In genomic region chr16:21159281-21159951, GRCh38 we compare ENCODE assay signal across 8 cellular contexts. TPM values are rescaled to one million over a fixed set of nuclear protein-coding genes. Genes with fewer than 3 reads are reported as not detected.
A peak's percentile ranks its signal among the peaks of the same experiment; 100 is the strongest.
DNase-seq lines count a peak whose midpoint lies in the region; ATAC-seq and TF ChIP-seq lines count a peak whose summit lies in the region.

No MANE protein-coding gene starts in this region.

- no peaks in the 10 kb centered on the region for H3K9me2 ChIP-seq in GM23248 (ENCODE audit: insufficient read depth)
- H3K9me2 ChIP-seq in SU-DHL-6 (replicated peaks; ENCODE audit: insufficient read depth, low read length): no peaks in the 10 kb centered on the region

- no peak for TF ChIP-seq EP300 in suprapubic skin (IDR thresholded peaks at IDR 0.05)

- H2AFZ ChIP-seq in GM23248: peak overlapping the region; percentile 97
- peak overlapping the region; percentile 88 for H2AFZ ChIP-seq in SU-DHL-6 (ENCODE audit: low read depth, low read length, severe bottlenecking)

- no peaks in the 10 kb centered on the region for H3K9me3 ChIP-seq in GM23248 (ENCODE audit: low read depth)
- no peaks in the 10 kb centered on the region for H3K9me3 ChIP-seq in SU-DHL-6 (ENCODE audit: insufficient read depth, low read length)
- no peaks in the 10 kb centered on the region for H3K9me3 ChIP-seq in lower lobe of right lung
- no peaks in the 10 kb centered on the region for H3K9me3 ChIP-seq in suprapubic skin

- peaks cover 19% of the 10 kb centered on the region for H3K4me1 Mint-ChIP-seq in dendritic cell treated with granulocyte-macrophage colony-stimulating factor and Interleukin-4, amounts not matched to agents 40 ng/mL and 50 ng/mL, for 4 days (ENCODE audit: low read depth)

- DNase-seq in GM23248 (peak; percentile 55), lower lobe of right lung (peak; percentile 81), suprapubic skin (ENCODE audit: low spot score in 2 of 2) (peak; percentile 79 to 83), NCI-H187 (lab: John Stamatoyannopoulos, UW) (no peak), NCI-H524 (lab: John Stamatoyannopoulos, UW) (no peak)

- TF ChIP-seq POLR2A in suprapubic skin (IDR thresholded peaks at IDR 0.05): no peak

- TF ChIP-seq CTCF in SU-DHL-6 (IDR thresholded peaks at IDR 0.05; ENCODE audit: insufficient read depth, low read length, poor library complexity, severe bottlenecking) (no peak), lower lobe of right lung (IDR thresholded peaks at IDR 0.05) (no peak), suprapubic skin (IDR thresholded peaks at IDR 0.05) (no peak)

- ATAC-seq in lower lobe of right lung (peak; percentile 83 to 89), GM21619 (IDR thresholded peaks at IDR 0.05; ENCODE audit: unreplicated experiment) (no peak)

- H3K79me2 ChIP-seq in GM23248 (ENCODE audit: insufficient read depth) (no peaks in the 10 kb centered on the region), SU-DHL-6 (ENCODE audit: insufficient read depth, low read length) (peaks cover 11% of the 10 kb centered on the region; the same call in 1 of the 2 replicates)

- H3K4me2 ChIP-seq in GM23248 (ENCODE audit: unreplicated experiment) (peak overlapping the region; percentile 95), SU-DHL-6 (ENCODE audit: low read depth, low read length, poor library complexity, severe bottlenecking) (peak overlapping the region; percentile 90)

- no peaks in the 10 kb centered on the region for H3K27me3 ChIP-seq in GM23248 (replicated peaks; ENCODE audit: insufficient read depth)
- H3K27me3 ChIP-seq in SU-DHL-6 (ENCODE audit: low read length): no peaks in the 10 kb centered on the region
- no peaks in the 10 kb centered on the region for H3K27me3 ChIP-seq in lower lobe of right lung (ENCODE audit: low read depth)
- no peaks in the 10 kb centered on the region for H3K27me3 ChIP-seq in suprapubic skin

- peak overlapping the region; percentile 91 for H3K4me3 Mint-ChIP-seq in dendritic cell treated with granulocyte-macrophage colony-stimulating factor and Interleukin-4, amounts not matched to agents 40 ng/mL and 50 ng/mL, for 4 days

- H3K27me3 Mint-ChIP-seq in dendritic cell treated with granulocyte-macrophage colony-stimulating factor and Interleukin-4, amounts not matched to agents 40 ng/mL and 50 ng/mL, for 4 days: peaks cover 2% of the 10 kb centered on the region

- 4% methylated on average over 26 to 27 of the region's 27 CpGs for WGBS in GM23248 (ENCODE audit: low coverage in 1 of 2, low lambda C conversion rate in 2 of 2, missing lambda C conversion rate in 2 of 2), 2 experiments
- WGBS in suprapubic skin: 4% methylated on average over 16 of the region's 27 CpGs

- H3K36me3 Mint-ChIP-seq in dendritic cell treated with granulocyte-macrophage colony-stimulating factor and Interleukin-4, amounts not matched to agents 40 ng/mL and 50 ng/mL, for 4 days (ENCODE audit: low read depth): peaks cover 45% of the 10 kb centered on the region

- intact Hi-C loops in dendritic cell treated with granulocyte-macrophage colony-stimulating factor and Interleukin-4, amounts not matched to agents 40 ng/mL and 50 ng/mL, for 4 days (cut with micrococcal nuclease): loop anchor here (2.0 kb wide), 1 partner anchor 141 kb away; no protein-coding TSS in a partner anchor
- intact Hi-C loops in lower lobe of right lung (cut with DNase I): no loop called here

- H3F3A ChIP-seq in GM23248 (ENCODE audit: insufficient read depth): peaks cover 24% of the 10 kb centered on the region
- no peaks in the 10 kb centered on the region; the same call in 1 of the 2 replicates for H3F3A ChIP-seq in SU-DHL-6 (ENCODE audit: insufficient read depth)

- H4K20me1 ChIP-seq in GM23248 (ENCODE audit: insufficient read depth) (no peaks in the 10 kb centered on the region), SU-DHL-6 (ENCODE audit: low read depth, low read length) (no peaks in the 10 kb centered on the region)

- no peaks in the 10 kb centered on the region for H3K36me3 ChIP-seq in GM23248 (ENCODE audit: low read depth)
- H3K36me3 ChIP-seq in SU-DHL-6 (ENCODE audit: low read length): 0 out of 2 replicates have a peak, but pooled peaks cover 3% of the 10 kb centered on the region
- peaks cover 27% of the 10 kb centered on the region for H3K36me3 ChIP-seq in lower lobe of right lung
- H3K36me3 ChIP-seq in suprapubic skin: peaks cover 14% of the 10 kb centered on the region

- in situ Hi-C loops in GM23248 (cut with MboI): no loop called here

- H3K9ac ChIP-seq in GM23248 (peak overlapping the region; percentile 82), SU-DHL-6 (ENCODE audit: low read length) (peak overlapping the region; percentile 68)

- no peaks in the 10 kb centered on the region for H3K9me3 Mint-ChIP-seq in dendritic cell treated with granulocyte-macrophage colony-stimulating factor and Interleukin-4, amounts not matched to agents 40 ng/mL and 50 ng/mL, for 4 days

- H3K4me3 ChIP-seq in GM23248 (peak overlapping the region; percentile 94), SU-DHL-6 (ENCODE audit: insufficient read depth, low read length, poor library complexity, severe bottlenecking) (peak overlapping the region; percentile 81), lower lobe of right lung (peak overlapping the region; percentile 86), suprapubic skin (peak overlapping the region; percentile 86)

- peaks cover 31% of the 10 kb centered on the region for H3K4me1 ChIP-seq in GM23248 (ENCODE audit: insufficient read depth)
- H3K4me1 ChIP-seq in lower lobe of right lung: peaks cover 50% of the 10 kb centered on the region
- H3K4me1 ChIP-seq in suprapubic skin: peaks cover 57% of the 10 kb centered on the region

- peak overlapping the region; percentile 80 for H3K27ac Mint-ChIP-seq in dendritic cell treated with granulocyte-macrophage colony-stimulating factor and Interleukin-4, amounts not matched to agents 40 ng/mL and 50 ng/mL, for 4 days

- H3K27ac ChIP-seq in GM23248: no peak overlapping the region
- H3K27ac ChIP-seq in SU-DHL-6 (ENCODE audit: low read depth, low read length): peak overlapping the region; percentile 44; the same call in 1 of the 2 replicates
- peak overlapping the region; percentile 78 for H3K27ac ChIP-seq in lower lobe of right lung
- peak overlapping the region; percentile 95 for H3K27ac ChIP-seq in suprapubic skin

RNA-seq across cellular contexts. Expression of gene LDAF1, which starts 0.9 kb away (rescaled TPM):
- total RNA-seq in GM23248 (2014; rRNA removed; shearing (Covaris generic)): 30.4 and 67.8 TPM in 2 replicates
- polyA plus RNA-seq in GM23248 (2016; fragmentation: Nextera tagmentation; extraction: Ambion mirVana): 33.2 and 34.5 TPM in 2 replicates
- total RNA-seq in lower lobe of right lung (39.8 TPM), suprapubic skin (100 to 1,000 TPM in 3 of 4 donors, 10 to 100 TPM in 1; 96.2 to 211 (median 200) TPM)

RNA-seq across cellular contexts. Expression of gene DNAH3, which starts 8.8 kb away (rescaled TPM):
- total RNA-seq in GM23248 (2014; rRNA removed; shearing (Covaris generic)): not detected in 2 replicates
- not detected in 2 replicates for polyA plus RNA-seq in GM23248 (2016; fragmentation: Nextera tagmentation; extraction: Ambion mirVana)
- total RNA-seq in lower lobe of right lung (10.9 TPM), suprapubic skin (1 to 10 TPM; 1.0 to 4.0 (median 1.6) TPM)

RNA-seq across cellular contexts. Expression of gene ZP2, which starts 52.0 kb away (rescaled TPM):
- not detected in 2 replicates for total RNA-seq in GM23248 (2014; rRNA removed; shearing (Covaris generic))
- not detected in 2 replicates for polyA plus RNA-seq in GM23248 (2016; fragmentation: Nextera tagmentation; extraction: Ambion mirVana)
- total RNA-seq in lower lobe of right lung (not detected), suprapubic skin (not detected)

Comparison
In these comparisons a context has a peak if more than half of its experiments do, and no peak if none do; other contexts are left out.
1. DNase-seq: peak in GM23248 (single experiment), lower lobe of right lung (single experiment) and suprapubic skin (2 of 2); none in NCI-H187 (0 of 2) and NCI-H524 (0 of 2).
2. Peak in every context shown above with its lines, with median percentiles within 50 percentile points of each other: H3K4me3 ChIP-seq.